Comparison of ENCODE assay signal across 1 cellular context in the genomic region with DNA sequence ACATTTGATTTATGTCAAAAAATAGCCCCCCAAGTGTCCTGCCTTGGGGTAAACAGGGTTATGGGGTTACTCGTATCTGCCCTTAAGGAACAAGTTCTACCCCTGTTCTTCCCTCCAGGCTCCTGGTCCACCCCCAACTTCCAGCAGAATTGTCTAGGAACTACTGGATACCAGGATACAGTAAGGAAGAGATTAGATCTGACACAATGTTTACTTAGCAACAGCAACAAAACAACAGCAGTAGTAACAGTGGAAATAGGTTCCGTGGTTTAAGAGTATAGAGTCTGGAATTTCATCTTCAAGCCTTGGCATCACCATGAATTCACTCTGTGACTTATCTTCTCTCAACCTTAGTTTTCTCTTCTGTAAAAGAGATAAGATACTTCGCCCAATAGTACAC.
A peak's percentile ranks its signal among the peaks of the same experiment; 100 is the strongest.
TF ChIP-seq lines count a peak whose summit lies in the region.

No MANE protein-coding gene starts in this region.

TF ChIP-seq in K562, 482 proteins besides CTCF, POLR2A, EP300 and RAD21:
- TF ChIP-seq FOXJ3 (CRISPR knock-in tag; IDR thresholded peaks at IDR 0.05) (0 out of 2 replicates have a peak, but pooled peaks have one; percentile 33), FOXJ2 (tag; IDR thresholded peaks at IDR 0.05) (peak; percentile 97), TAF15 (IDR thresholded peaks at IDR 0.05; ENCODE audit: low read depth, low read length) (no peak)
